8 cellular contexts compared by ENCODE assay signal in the genomic region with DNA sequence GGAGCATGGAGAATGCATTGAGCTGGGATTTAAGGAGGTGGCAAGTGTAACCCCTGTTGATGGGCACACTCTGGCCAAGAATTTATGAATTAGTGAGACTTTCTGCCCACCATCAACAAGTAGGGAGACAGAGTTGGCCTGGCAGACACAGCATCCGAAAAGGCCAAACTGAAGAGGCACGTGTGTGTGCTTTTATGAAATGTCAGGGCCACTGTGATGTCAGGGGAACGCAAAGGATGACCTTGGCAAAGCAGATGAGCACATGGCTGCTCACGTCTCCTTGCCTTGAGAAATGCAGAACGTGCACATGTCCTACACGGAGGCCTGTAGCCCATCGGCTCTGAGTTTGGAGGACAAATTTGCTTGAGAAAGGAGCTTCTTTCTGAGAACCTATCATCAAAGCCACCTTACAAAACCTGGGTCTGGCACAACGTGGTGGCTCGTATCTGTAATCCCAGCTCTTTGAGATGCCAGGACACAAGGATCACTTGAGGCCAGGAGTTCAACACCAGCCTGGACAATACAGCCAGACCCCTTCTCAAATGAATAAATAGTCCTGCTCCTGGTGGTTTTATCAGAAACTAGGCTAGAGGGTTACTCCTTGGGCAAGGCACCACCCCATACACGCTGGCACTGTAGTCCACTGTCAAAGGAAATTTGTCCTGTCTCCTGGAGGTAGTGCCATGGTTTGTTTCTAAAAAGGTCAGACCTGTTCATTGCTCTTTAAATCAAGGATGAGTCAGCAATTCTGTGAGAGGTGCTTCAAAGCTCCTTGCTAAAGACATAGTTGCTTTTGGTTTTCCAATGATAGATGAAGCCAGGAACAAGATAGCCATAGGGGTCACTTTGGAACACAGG. TPM values are rescaled to one million over a fixed set of nuclear protein-coding genes. Genes with fewer than 3 reads are reported as not detected.
DNase-seq lines count a peak whose midpoint lies in the region; ATAC-seq and TF ChIP-seq lines count a peak whose summit lies in the region.

No MANE protein-coding gene starts in this region.

- CTCF ChIA-PET in mammary epithelial cell (lab: Charles Lee; ENCODE audit: low non-redundant PET) = interaction anchor here (0.6 to 1.1 kb wide), 3 partner anchors 23 to 134 kb away, joined by 3 to 6 read pairs (median 6); no protein-coding TSS in a partner anchor

- intact Hi-C loops in left ventricle myocardium inferior (cut with micrococcal nuclease) = loop anchor here (2.0 kb wide), 1 partner anchor 65 kb away; no protein-coding TSS in a partner anchor
- intact Hi-C loops in Right ventricle myocardium inferior (cut with DNase I) = loop anchor here (2.0 kb wide), 2 partner anchors 43 to 65 kb away; no protein-coding TSS in a partner anchor
- intact Hi-C loops in mammary epithelial cell (cut with micrococcal nuclease) = no loop called here
- intact Hi-C loops in upper lobe of right lung (cut with DNase I) = loop anchor here (5.0 kb wide), 1 partner anchor 66 kb away; no protein-coding TSS in a partner anchor

- in situ Hi-C loops in mammary epithelial cell (cut with MboI; ENCODE audit: low sequenced_read_pairs in 2 of 2) = loop anchor here in 1 of 2 donors (5.0 kb wide), 1 partner anchor 66 kb away; no protein-coding TSS in a partner anchor

- H3K4me1 ChIP-seq in left ventricle myocardium inferior = peaks cover 44% of the 10 kb centered on the region
- peaks cover 19% of the 10 kb centered on the region for H3K4me1 ChIP-seq in mammary epithelial cell (ENCODE audit: insufficient read depth, low read length)
- peaks cover 11% of the 10 kb centered on the region for H3K4me1 ChIP-seq in mucosa of stomach (ENCODE audit: control insufficient read depth, insufficient read depth, low read length)
- H3K4me1 ChIP-seq in upper lobe of right lung = peaks cover 15% of the 10 kb centered on the region

- no peak for DNase-seq in left ventricle myocardium inferior
- no peak for DNase-seq in Right ventricle myocardium inferior (ENCODE audit: missing footprints)
- DNase-seq in mammary epithelial cell = no peak
- no peak for DNase-seq in upper lobe of right lung
- DNase-seq in AML-193 (lab: John Stamatoyannopoulos, UW) = no peak
- DNase-seq in COLO829 (ENCODE audit: low spot score) = no peak
- DNase-seq in T-helper 9 cell = no peak

- WGBS in mammary epithelial cell (ENCODE audit: low coverage, missing lambda C conversion rate) = 92% methylated on average over 10 of the region's 10 CpGs

- H3K79me2 ChIP-seq in mammary epithelial cell (ENCODE audit: insufficient read depth, low read length) = peaks cover 21% of the 10 kb centered on the region

- no peaks in the 10 kb centered on the region for H3K36me3 ChIP-seq in left ventricle myocardium inferior
- H3K36me3 ChIP-seq in mammary epithelial cell (ENCODE audit: insufficient read depth, low read length) = no peaks in the 10 kb centered on the region
- H3K36me3 ChIP-seq in mucosa of stomach (ENCODE audit: control insufficient read depth, insufficient read depth, low read length) = no peaks in the 10 kb centered on the region
- no peaks in the 10 kb centered on the region for H3K36me3 ChIP-seq in upper lobe of right lung

- H3K27me3 ChIP-seq in left ventricle myocardium inferior (ENCODE audit: low read depth) = no peaks in the 10 kb centered on the region
- no peaks in the 10 kb centered on the region for H3K27me3 ChIP-seq in mammary epithelial cell (ENCODE audit: insufficient read depth, low read length)
- H3K27me3 ChIP-seq in mucosa of stomach (ENCODE audit: control insufficient read depth, insufficient read depth, low read length) = no peaks in the 10 kb centered on the region
- no peaks in the 10 kb centered on the region for H3K27me3 ChIP-seq in upper lobe of right lung

- dilution Hi-C loops in mammary epithelial cell (cut with HindIII; ENCODE audit: low sequenced_read_pairs) = no loop called here

- H3K9me3 ChIP-seq in left ventricle myocardium inferior (replicated peaks) (no peaks in the 10 kb centered on the region), mammary epithelial cell (replicated peaks; ENCODE audit: insufficient read depth, low read length) (no peaks in the 10 kb centered on the region), mucosa of stomach (ENCODE audit: control insufficient read depth, low read length) (no peaks in the 10 kb centered on the region), upper lobe of right lung (no peaks in the 10 kb centered on the region)

- H3K27ac ChIP-seq in left ventricle myocardium inferior (replicated peaks) (peak overlapping the region; percentile 85), mammary epithelial cell (ENCODE audit: insufficient read depth, low read depth, low read length) (no peak overlapping the region), upper lobe of right lung (peak overlapping the region; percentile 85)

- H3K4me3 ChIP-seq in left ventricle myocardium inferior (peak overlapping the region; percentile 89), mammary epithelial cell (replicated peaks in 1 of 3; ENCODE audit: insufficient read depth in 1 of 3, low read depth in 2 of 3, low read length in 3 of 3) (no peak overlapping the region), mucosa of stomach (ENCODE audit: low read length) (peak overlapping the region; percentile 23), upper lobe of right lung (peak overlapping the region; percentile 95)

- no peak overlapping the region for H3K4me2 ChIP-seq in mammary epithelial cell (ENCODE audit: insufficient read depth, low read depth, low read length)

- peak overlapping the region; percentile 97 for H2AFZ ChIP-seq in mammary epithelial cell (ENCODE audit: low read depth, low read length)

- no peaks in the 10 kb centered on the region for H4K20me1 ChIP-seq in mammary epithelial cell (ENCODE audit: insufficient read depth, low read length)

- BruUV-seq in mammary epithelial cell (replicated peaks; lab: Mats Ljungman, UMichigan) = no TSS peak

- no peak overlapping the region for H3K9ac ChIP-seq in mammary epithelial cell (ENCODE audit: insufficient read depth, low read length)
- peak overlapping the region; percentile 46 for H3K9ac ChIP-seq in mucosa of stomach (ENCODE audit: low read length)

- TF ChIP-seq CTCF in left ventricle myocardium inferior (IDR thresholded peaks at IDR 0.05; ENCODE audit: borderline replicate concordance) (no peak), mammary epithelial cell (conservative IDR thresholded peaks at IDR 0.05 in 1 of 2, IDR thresholded peaks at IDR 0.05 in 1 of 2; ENCODE audit: extremely low read depth in 1 of 2, insufficient read depth in 1 of 2, low read depth in 1 of 2, low read length in 2 of 2) (no peak), upper lobe of right lung (IDR thresholded peaks at IDR 0.05) (no peak)

- ATAC-seq in Right ventricle myocardium inferior (no peak), upper lobe of right lung (no peak)

RNA-seq across cellular contexts. Expression of gene SH3BP5, which starts 0.9 kb away (rescaled TPM):
- total RNA-seq in left ventricle myocardium inferior (8.8 TPM), Right ventricle myocardium inferior (11.7 TPM), mammary epithelial cell (10 to 100 TPM; 15.4 to 21.0 TPM), upper lobe of right lung (110 TPM)
- 20.1 TPM for polyA plus RNA-seq in mammary epithelial cell
- 10.6 TPM for polyA minus RNA-seq in mammary epithelial cell

Comparison
In these comparisons a context has a peak if more than half of its experiments do, and no peak if none do; other contexts are left out.
1. H3K4me3 ChIP-seq: peak in left ventricle myocardium inferior (single experiment), mucosa of stomach (single experiment) and upper lobe of right lung (single experiment); none in mammary epithelial cell (0 of 3).